Comparison of ENCODE assay signal across 24 cellular contexts in the genomic region with DNA sequence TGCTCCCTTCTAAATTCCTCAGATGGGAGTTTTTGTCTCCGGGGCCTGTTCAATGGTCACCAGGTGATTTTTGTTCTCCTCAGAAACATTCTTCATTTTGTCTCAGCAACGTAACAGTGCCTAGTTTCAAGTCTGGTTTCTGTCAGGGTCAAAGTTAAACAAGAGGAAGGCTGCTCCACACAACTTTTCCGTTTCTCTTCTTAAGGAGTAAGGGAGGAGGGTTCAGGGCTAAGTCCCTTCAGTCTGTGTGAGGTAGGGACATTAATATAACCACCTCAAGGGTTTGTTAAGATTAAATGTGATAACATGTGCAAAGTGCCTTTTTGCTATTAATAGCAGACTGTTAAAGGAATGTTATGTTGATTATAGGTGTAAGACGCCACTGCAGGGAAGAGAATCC.
"Had no signal": no experiment of that assay in that cellular context is flagged by ENCODE, and none has a peak within 500 bp of the region (broad histone marks: within the 10 kb centered on the region; RNA-seq: fewer than 3 reads in every experiment).

No MANE protein-coding gene starts in this region.

- ATAC-seq: heart right ventricle; left cardiac atrium; left lung; naive thymus-derived CD4-positive, alpha-beta T cell; sciatic nerve; stimulated activated memory B cell treated with anti-CD40 and anti-IgM and Interleukin-4, amounts not matched to agents 10 μg/mL and 1 μg/mL and 100 μg/mL, for 72 hours had no signal

- H3K9ac ChIP-seq: neural progenitor cell, parathyroid adenoma had no signal

- H3K4me2 ChIP-seq: neural progenitor cell had no signal

- H3K9me3 ChIP-seq: prostate gland, right atrium auricular region had no signal

- DNase-seq: dermis blood vessel endothelial cell; effector memory CD4-positive, alpha-beta T cell; erythroblast; esophagus squamous epithelium; foreskin melanocyte; glutamatergic neuron; heart right ventricle; hippocampal formation; left cardiac atrium; left lung; mesenchymal stem cell; midbrain; naive thymus-derived CD4-positive, alpha-beta T cell; stimulated activated CD4-positive, alpha-beta T cell treated with anti-CD3 and anti-CD28 coated beads, Interleukin-4, amount 100 ng/mL, for 4 hours; upper lobe of left lung had no signal

- H3K36me3 ChIP-seq: esophagus squamous epithelium, heart right ventricle, left lung, neural progenitor cell, prostate gland, right atrium auricular region, thoracic aorta, upper lobe of left lung had no signal

- H3K27me3 ChIP-seq: esophagus squamous epithelium, heart right ventricle, left lung, neural progenitor cell, right atrium auricular region, tibial nerve, upper lobe of left lung had no signal

- H3K4me1 ChIP-seq: esophagus squamous epithelium, left lung, neural progenitor cell, parathyroid adenoma, right atrium auricular region, tibial nerve, upper lobe of left lung had no signal

- H3K27ac ChIP-seq: coronary artery, esophagus squamous epithelium, heart right ventricle, left lung, neural progenitor cell, parathyroid adenoma, prostate gland, right atrium auricular region, thoracic aorta, tibial nerve, upper lobe of left lung had no signal

- H3K4me3 ChIP-seq: coronary artery, esophagus squamous epithelium, heart right ventricle, left lung, neural progenitor cell, prostate gland, right atrium auricular region, thoracic aorta, tibial nerve, upper lobe of left lung had no signal

- H3K79me2 ChIP-seq: parathyroid adenoma had no signal
